29 cellular contexts compared by ENCODE assay signal in genomic region chr11:65987336-65987735, GRCh38. TPM values are rescaled to one million over a fixed set of nuclear protein-coding genes. Genes with fewer than 3 reads are reported as not detected.
"Had no signal": no experiment of that assay in that cellular context is flagged by ENCODE, and none has a peak within 500 bp of the region (broad histone marks: within the 10 kb centered on the region; RNA-seq: fewer than 3 reads in every experiment).

No MANE protein-coding gene starts in this region.

- H3K9me3 ChIP-seq: ascending aorta, body of pancreas, Peyer's patch, SJCRH30 had no signal

- H3K36me3 Mint-ChIP-seq: activated naive CD4-positive, alpha-beta T cell treated with anti-CD3 and anti-CD28 coated beads, Interleukin-2, amount 50 U/mL, for 72 hours; WTC11 had no signal

- H3K27ac ChIP-seq: ascending aorta, body of pancreas, Peyer's patch, SJCRH30 had no signal

- H3K4me3 ChIP-seq: ascending aorta, body of pancreas, K562, Peyer's patch, SJCRH30 had no signal

- H3K4me1 Mint-ChIP-seq: WTC11 had no signal

- H3K27ac Mint-ChIP-seq: activated CD4-positive, alpha-beta T cell treated with anti-CD3 and anti-CD28 coated beads, Interleukin-2, amount 10 ng/mL, durations not matched to agents 24 days and 14 days; activated CD8-positive, alpha-beta memory T cell treated with anti-CD3 and anti-CD28 coated beads, Interleukin-2, amount 10 ng/mL, durations not matched to agents 7 days and 5 days; activated naive CD8-positive, alpha-beta T cell treated with anti-CD3 and anti-CD28 coated beads, Interleukin-2, amount 50 U/mL, for 24 hours; activated T-cell treated with anti-CD3 and anti-CD28 coated beads, Interleukin-2, amount 50 U/mL, for 24 hours; activated T-helper 1 cell treated with anti-CD3 and anti-CD28 coated beads, Interleukin-12 subunit alpha, Interleukin-12 subunit beta, Interleukin-2, Interleukin-4 antibody, amounts not matched to agents 30 ng/mL and 10 ng/mL and 1 ng/mL, durations not matched to agents 14 hours and 24 hours and 36 hours; T-helper 1 cell treated with Interleukin-12 subunit alpha and Interleukin-12 subunit beta and Interleukin-4 antibody, amounts not matched to agents 30 μg/mL and 1 μg/mL, for 36 hours; WTC11 had no signal

- ATAC-seq: activated CD8-positive, alpha-beta memory T cell treated with anti-CD3 and anti-CD28 coated beads, Interleukin-2, amount 10 ng/mL, durations not matched to agents 7 days and 5 days; activated naive CD4-positive, alpha-beta T cell treated with anti-CD3 and anti-CD28 coated beads, Interleukin-2, amount 50 U/mL, for 72 hours; activated naive CD8-positive, alpha-beta T cell treated with anti-CD3 and anti-CD28 coated beads, Interleukin-2, amount 50 U/mL, for 24 hours; body of pancreas; K562; WTC11 had no signal

- H3K27me3 Mint-ChIP-seq: activated CD4-positive, alpha-beta T cell treated with anti-CD3 and anti-CD28 coated beads, Interleukin-2, amount 10 ng/mL, durations not matched to agents 24 days and 14 days; activated CD8-positive, alpha-beta memory T cell treated with anti-CD3 and anti-CD28 coated beads, Interleukin-2, amount 10 ng/mL, durations not matched to agents 7 days and 5 days; activated naive CD8-positive, alpha-beta T cell treated with anti-CD3 and anti-CD28 coated beads, Interleukin-2, amount 50 U/mL, for 24 hours; activated T-cell treated with anti-CD3 and anti-CD28 coated beads, Interleukin-2, amount 50 U/mL, for 24 hours had no signal

- H3K36me3 ChIP-seq: ascending aorta, Peyer's patch, SJCRH30 had no signal

- H3K4me3 Mint-ChIP-seq: activated CD4-positive, alpha-beta T cell treated with anti-CD3 and anti-CD28 coated beads, Interleukin-2, amount 10 ng/mL, durations not matched to agents 24 days and 14 days; activated CD8-positive, alpha-beta memory T cell treated with anti-CD3 and anti-CD28 coated beads, Interleukin-2, amount 10 ng/mL, durations not matched to agents 7 days and 5 days; activated naive CD8-positive, alpha-beta T cell treated with anti-CD3 and anti-CD28 coated beads, Interleukin-2, amount 50 U/mL, for 24 hours; activated T-cell treated with anti-CD3 and anti-CD28 coated beads, Interleukin-2, amount 50 U/mL, for 24 hours; activated T-helper 1 cell treated with anti-CD3 and anti-CD28 coated beads, Interleukin-12 subunit alpha, Interleukin-12 subunit beta, Interleukin-2, Interleukin-4 antibody, amounts not matched to agents 30 ng/mL and 10 ng/mL and 1 ng/mL, durations not matched to agents 14 hours and 24 hours and 36 hours; T-helper 1 cell treated with Interleukin-12 subunit alpha and Interleukin-12 subunit beta and Interleukin-4 antibody, amounts not matched to agents 30 μg/mL and 1 μg/mL, for 36 hours; WTC11 had no signal

- H3K9me3 Mint-ChIP-seq: activated CD4-positive, alpha-beta T cell treated with anti-CD3 and anti-CD28 coated beads, Interleukin-2, amount 10 ng/mL, durations not matched to agents 24 days and 14 days; activated naive CD4-positive, alpha-beta T cell treated with anti-CD3 and anti-CD28 coated beads, Interleukin-2, amount 50 U/mL, for 72 hours; activated naive CD8-positive, alpha-beta T cell treated with anti-CD3 and anti-CD28 coated beads, Interleukin-2, amount 50 U/mL, for 24 hours; activated T-cell treated with anti-CD3 and anti-CD28 coated beads, Interleukin-2, amount 50 U/mL, for 24 hours; activated T-helper 1 cell treated with anti-CD3 and anti-CD28 coated beads, Interleukin-12 subunit alpha, Interleukin-12 subunit beta, Interleukin-2, Interleukin-4 antibody, amounts not matched to agents 30 ng/mL and 10 ng/mL and 1 ng/mL, durations not matched to agents 14 hours and 24 hours and 36 hours; T-helper 1 cell treated with Interleukin-12 subunit alpha and Interleukin-12 subunit beta and Interleukin-4 antibody, amounts not matched to agents 30 μg/mL and 1 μg/mL, for 36 hours; WTC11 had no signal

- H3K27me3 ChIP-seq: ascending aorta, body of pancreas, Peyer's patch, SJCRH30 had no signal

- DNase-seq: activated CD4-positive, alpha-beta T cell treated with anti-CD3 and anti-CD28 coated beads for 1 hour; activated CD4-positive, alpha-beta T cell treated with anti-CD3 and anti-CD28 coated beads, Interleukin-2, amount 10 ng/mL, durations not matched to agents 24 days and 14 days; activated CD4-positive, alpha-beta T cell treated with anti-CD3 and anti-CD28 coated beads, Interleukin-2, amount 50 U/mL, for 48 hours; activated CD8-positive, alpha-beta memory T cell treated with anti-CD3 and anti-CD28 coated beads, Interleukin-2, amount 10 ng/mL, durations not matched to agents 7 days and 5 days; activated effector memory CD4-positive, alpha-beta T cell treated with anti-CD3 and anti-CD28 coated beads, Interleukin-2, amount 50 U/mL, for 16 hours; activated naive CD4-positive, alpha-beta T cell treated with Interleukin-2 at 50 U/mL for 16 hours; activated naive CD8-positive, alpha-beta T cell treated with anti-CD3 and anti-CD28 coated beads, Interleukin-2, amount 50 U/mL, for 24 hours; activated T-cell treated with anti-CD3 and anti-CD28 coated beads, Interleukin-2, amount 50 U/mL, for 24 hours; amniotic stem cell; body of pancreas; central memory CD4-positive, alpha-beta T cell; Karpas-422; NCI-H1105 treated with DMSO at 0.1 percent for 48 hours; NCI-H1436 treated with DMSO at 0.1 percent for 48 hours; NCI-H187; NCI-H2081 treated with DMSO at 0.1 percent for 48 hours; NCI-H345; NCI-H510A; NCI-H526 treated with DMSO at 0.1 percent for 48 hours; NCI-H82; Peyer's patch; Right ventricle myocardium superior; SJCRH30 had no signal

- H3K4me1 ChIP-seq: ascending aorta, Peyer's patch, SJCRH30 had no signal

RNA-seq across cellular contexts. Expression of gene CST6, which starts 24.5 kb away (rescaled TPM):
- total RNA-seq: activated CD8-positive, alpha-beta memory T cell treated with anti-CD3 and anti-CD28 coated beads, Interleukin-2, amount 10 ng/mL, durations not matched to agents 7 days and 5 days; body of pancreas; K562; Peyer's patch; Right ventricle myocardium superior; SJCRH30 had no signal
- polyA plus RNA-seq: K562 had no signal

RNA-seq across cellular contexts. Expression of gene CATSPER1, which starts 38.9 kb away (rescaled TPM):
- total RNA-seq: ascending aorta, body of pancreas, Peyer's patch, Right ventricle myocardium superior, WTC11 had no signal
